ENCODE assay signal across 11 cellular contexts in the genomic region with DNA sequence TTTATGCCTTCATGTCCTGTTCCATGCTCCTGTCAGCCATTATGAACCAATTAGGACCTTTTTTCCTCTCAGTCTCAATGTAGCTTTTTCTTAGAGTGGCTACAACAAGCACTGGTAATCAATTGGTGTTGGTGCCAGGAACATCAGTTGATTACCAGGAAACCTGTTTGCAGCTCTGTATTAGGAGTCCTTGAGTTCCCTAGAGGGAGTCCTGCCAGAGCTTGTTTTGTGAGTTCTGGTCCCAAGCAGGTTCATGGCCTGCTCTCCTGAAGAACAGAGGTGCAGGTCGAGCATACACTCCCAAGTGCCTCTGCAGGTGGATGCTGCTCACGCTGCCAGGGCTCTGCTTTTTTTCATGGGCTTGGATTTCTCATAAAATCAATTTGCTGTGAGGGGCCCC.
"Had no signal": no experiment of that assay in that cellular context is flagged by ENCODE, and none has a peak within 500 bp of the region (broad histone marks: within the 10 kb centered on the region; RNA-seq: fewer than 3 reads in every experiment).

No MANE protein-coding gene starts in this region.

- FAIRE-seq: H1, H54 had no signal

- H3K9me3 ChIP-seq: HAP-1 had no signal

- H3K4me1 ChIP-seq: HAP-1 had no signal

- H3K4me3 ChIP-seq: GM23248, GM23338, HAP-1 had no signal

- H3K27ac ChIP-seq: GM23248 had no signal

- ATAC-seq: GM23338, HCT116 had no signal

- H3K36me3 ChIP-seq: HAP-1 had no signal

- DNase-seq: GM23248, GOT3, H7, H9, HCEC 1CT, HFFc6 had no signal
